1 cellular context compared by ENCODE assay signal in the genomic region with DNA sequence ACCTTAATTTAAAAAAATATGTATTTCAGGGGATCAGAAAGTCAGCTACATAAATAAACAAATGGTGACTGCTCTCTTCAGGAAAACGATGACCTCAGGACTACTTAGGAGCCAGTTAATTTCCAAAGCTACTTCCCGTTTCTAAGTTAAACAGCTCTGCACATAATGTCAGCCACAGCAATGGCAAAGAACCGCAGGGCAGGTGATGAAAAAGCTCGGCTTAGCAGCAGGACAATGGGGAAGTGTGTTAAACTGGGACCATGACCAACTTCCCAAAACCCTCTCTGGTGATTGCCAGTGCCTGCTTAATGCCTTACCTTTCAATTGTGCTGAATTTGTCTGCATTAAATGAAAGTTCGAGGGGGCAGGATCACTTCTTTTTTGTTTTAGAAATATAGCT.
TF ChIP-seq lines count a peak whose summit lies in the region.

No MANE protein-coding gene starts in this region.

TF ChIP-seq in HEK293, 187 proteins besides CTCF, POLR2A, EP300 and RAD21 (continued from another document):
- TF ChIP-seq ZNF311 (tag by site-specific recombination; IDR thresholded peaks at IDR 0.05; ENCODE audit: borderline replicate concordance) (no peak), ZNF621 (tag by site-specific recombination; IDR thresholded peaks at IDR 0.05) (no peak)
